In genomic region chr17:50954641-50955121, GRCh38 we compare ENCODE assay signal across 1 cellular context.
TF ChIP-seq lines count a peak whose summit lies in the region.

No MANE protein-coding gene starts in this region.

TF ChIP-seq in HepG2, 621 proteins besides CTCF, POLR2A, EP300 and RAD21 (continued from another document):
- TF ChIP-seq ZNF687 (CRISPR knock-in tag; IDR thresholded peaks at IDR 0.05), result peak; percentile 6; the same call in 1 of the 2 replicates
- no peak for TF ChIP-seq REXO4 (CRISPR knock-in tag; IDR thresholded peaks at IDR 0.05; ENCODE audit: borderline replicate concordance)
- no peak for TF ChIP-seq TCF12 (IDR thresholded peaks at IDR 0.05)
- TF ChIP-seq TCF12 (CRISPR knock-in tag; IDR thresholded peaks at IDR 0.05), result no peak
- TF ChIP-seq ISX (CRISPR knock-in tag; conservative IDR thresholded peaks at IDR 0.05), result no peak
- TF ChIP-seq, protein P1, sequence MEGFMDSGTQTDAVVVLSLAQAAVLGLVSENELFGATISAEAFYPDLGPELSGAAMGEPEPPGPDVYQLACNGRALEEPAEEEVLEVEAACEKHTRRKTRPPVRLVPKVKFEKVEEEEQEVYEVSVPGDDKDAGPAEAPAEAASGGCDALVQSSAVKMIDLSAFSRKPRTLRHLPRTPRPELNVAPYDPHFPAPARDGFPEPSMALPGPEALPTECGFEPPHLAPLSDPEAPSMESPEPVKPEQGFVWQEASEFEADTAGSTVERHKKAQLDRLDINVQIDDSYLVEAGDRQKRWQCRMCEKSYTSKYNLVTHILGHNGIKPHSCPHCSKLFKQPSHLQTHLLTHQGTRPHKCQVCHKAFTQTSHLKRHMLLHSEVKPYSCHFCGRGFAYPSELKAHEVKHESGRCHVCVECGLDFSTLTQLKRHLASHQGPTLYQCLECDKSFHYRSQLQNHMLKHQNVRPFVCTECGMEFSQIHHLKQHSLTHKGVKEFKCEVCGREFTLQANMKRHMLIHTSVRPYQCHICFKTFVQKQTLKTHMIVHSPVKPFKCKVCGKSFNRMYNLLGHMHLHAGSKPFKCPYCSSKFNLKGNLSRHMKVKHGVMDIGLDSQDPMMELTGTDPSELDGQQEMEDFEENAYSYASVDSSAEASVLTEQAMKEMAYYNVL (CRISPR knock-in tag; IDR thresholded peaks at IDR 0.05; ENCODE audit: borderline replicate concordance), result peak; percentile 10; the same call in 1 of the 2 replicates
- TF ChIP-seq SOX6 (IDR thresholded peaks at IDR 0.05), result no peak
- TF ChIP-seq SOX6 (CRISPR knock-in tag; IDR thresholded peaks at IDR 0.05), result 0 out of 2 replicates have a peak, but pooled peaks have one; percentile 22
- no peak for TF ChIP-seq ASH2L (IDR thresholded peaks at IDR 0.05; ENCODE audit: insufficient read length, low read depth, low read length)
- TF ChIP-seq SNAI1 (CRISPR knock-in tag; IDR thresholded peaks at IDR 0.05; ENCODE audit: borderline replicate concordance), result 0 out of 2 replicates have a peak, but pooled peaks have one; percentile 67
- TF ChIP-seq, protein P2, sequence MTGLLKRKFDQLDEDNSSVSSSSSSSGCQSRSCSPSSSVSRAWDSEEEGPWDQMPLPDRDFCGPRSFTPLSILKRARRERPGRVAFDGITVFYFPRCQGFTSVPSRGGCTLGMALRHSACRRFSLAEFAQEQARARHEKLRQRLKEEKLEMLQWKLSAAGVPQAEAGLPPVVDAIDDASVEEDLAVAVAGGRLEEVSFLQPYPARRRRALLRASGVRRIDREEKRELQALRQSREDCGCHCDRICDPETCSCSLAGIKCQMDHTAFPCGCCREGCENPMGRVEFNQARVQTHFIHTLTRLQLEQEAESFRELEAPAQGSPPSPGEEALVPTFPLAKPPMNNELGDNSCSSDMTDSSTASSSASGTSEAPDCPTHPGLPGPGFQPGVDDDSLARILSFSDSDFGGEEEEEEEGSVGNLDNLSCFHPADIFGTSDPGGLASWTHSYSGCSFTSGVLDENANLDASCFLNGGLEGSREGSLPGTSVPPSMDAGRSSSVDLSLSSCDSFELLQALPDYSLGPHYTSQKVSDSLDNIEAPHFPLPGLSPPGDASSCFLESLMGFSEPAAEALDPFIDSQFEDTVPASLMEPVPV (CRISPR knock-in tag; IDR thresholded peaks at IDR 0.05), result 0 out of 2 replicates have a peak, but pooled peaks have one; percentile 15
- TF ChIP-seq ZNF431 (CRISPR knock-in tag; IDR thresholded peaks at IDR 0.05; ENCODE audit: borderline replicate concordance, low read depth), result no peak
- TF ChIP-seq, protein P3, sequence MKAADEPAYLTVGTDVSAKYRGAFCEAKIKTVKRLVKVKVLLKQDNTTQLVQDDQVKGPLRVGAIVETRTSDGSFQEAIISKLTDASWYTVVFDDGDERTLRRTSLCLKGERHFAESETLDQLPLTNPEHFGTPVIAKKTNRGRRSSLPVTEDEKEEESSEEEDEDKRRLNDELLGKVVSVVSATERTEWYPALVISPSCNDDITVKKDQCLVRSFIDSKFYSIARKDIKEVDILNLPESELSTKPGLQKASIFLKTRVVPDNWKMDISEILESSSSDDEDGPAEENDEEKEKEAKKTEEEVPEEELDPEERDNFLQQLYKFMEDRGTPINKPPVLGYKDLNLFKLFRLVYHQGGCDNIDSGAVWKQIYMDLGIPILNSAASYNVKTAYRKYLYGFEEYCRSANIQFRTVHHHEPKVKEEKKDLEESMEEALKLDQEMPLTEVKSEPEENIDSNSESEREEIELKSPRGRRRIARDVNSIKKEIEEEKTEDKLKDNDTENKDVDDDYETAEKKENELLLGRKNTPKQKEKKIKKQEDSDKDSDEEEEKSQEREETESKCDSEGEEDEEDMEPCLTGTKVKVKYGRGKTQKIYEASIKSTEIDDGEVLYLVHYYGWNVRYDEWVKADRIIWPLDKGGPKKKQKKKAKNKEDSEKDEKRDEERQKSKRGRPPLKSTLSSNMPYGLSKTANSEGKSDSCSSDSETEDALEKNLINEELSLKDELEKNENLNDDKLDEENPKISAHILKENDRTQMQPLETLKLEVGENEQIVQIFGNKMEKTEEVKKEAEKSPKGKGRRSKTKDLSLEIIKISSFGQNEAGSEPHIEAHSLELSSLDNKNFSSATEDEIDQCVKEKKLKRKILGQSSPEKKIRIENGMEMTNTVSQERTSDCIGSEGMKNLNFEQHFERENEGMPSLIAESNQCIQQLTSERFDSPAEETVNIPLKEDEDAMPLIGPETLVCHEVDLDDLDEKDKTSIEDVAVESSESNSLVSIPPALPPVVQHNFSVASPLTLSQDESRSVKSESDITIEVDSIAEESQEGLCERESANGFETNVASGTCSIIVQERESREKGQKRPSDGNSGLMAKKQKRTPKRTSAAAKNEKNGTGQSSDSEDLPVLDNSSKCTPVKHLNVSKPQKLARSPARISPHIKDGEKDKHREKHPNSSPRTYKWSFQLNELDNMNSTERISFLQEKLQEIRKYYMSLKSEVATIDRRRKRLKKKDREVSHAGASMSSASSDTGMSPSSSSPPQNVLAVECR (CRISPR knock-in tag; IDR thresholded peaks at IDR 0.05; ENCODE audit: borderline replicate concordance), result 0 out of 2 replicates have a peak, but pooled peaks have one; percentile 24
- TF ChIP-seq ZNF446 (CRISPR knock-in tag; IDR thresholded peaks at IDR 0.05), result no peak
- TF ChIP-seq MEIS2 (CRISPR knock-in tag; IDR thresholded peaks at IDR 0.05), result peak; percentile 8; the same call in 1 of the 2 replicates
- TF ChIP-seq, protein P4, sequence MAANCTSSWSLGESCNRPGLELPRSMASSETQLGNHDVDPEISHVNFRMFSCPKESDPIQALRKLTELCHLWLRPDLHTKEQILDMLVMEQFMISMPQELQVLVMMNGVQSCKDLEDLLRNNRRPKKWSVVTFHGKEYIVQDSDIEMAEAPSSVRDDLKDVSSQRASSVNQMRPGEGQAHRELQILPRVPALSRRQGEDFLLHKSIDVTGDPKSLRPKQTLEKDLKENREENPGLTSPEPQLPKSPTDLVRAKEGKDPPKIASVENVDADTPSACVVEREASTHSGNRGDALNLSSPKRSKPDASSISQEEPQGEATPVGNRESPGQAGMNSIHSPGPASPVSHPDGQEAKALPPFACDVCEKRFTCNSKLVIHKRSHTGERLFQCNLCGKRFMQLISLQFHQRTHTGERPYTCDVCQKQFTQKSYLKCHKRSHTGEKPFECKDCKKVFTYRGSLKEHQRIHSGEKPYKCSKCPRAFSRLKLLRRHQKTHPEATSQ (CRISPR knock-in tag; IDR thresholded peaks at IDR 0.05; ENCODE audit: borderline replicate concordance), result no peak
